ENCODE assay signal across 8 cellular contexts in genomic region chr2:68925298-68925885, GRCh38. TPM values are rescaled to one million over a fixed set of nuclear protein-coding genes. Genes with fewer than 3 reads are reported as not detected.
DNase-seq lines count a peak whose midpoint lies in the region; ATAC-seq and TF ChIP-seq lines count a peak whose summit lies in the region.

No MANE protein-coding gene starts in this region.

- no peak overlapping the region for H3K27ac ChIP-seq in fibroblast of lung (ENCODE audit: insufficient read depth, low read length)
- H3K27ac ChIP-seq in neural progenitor cell, result no peak overlapping the region

- no peak overlapping the region for H3K27ac Mint-ChIP-seq in HFFc6
- no peak overlapping the region for H3K27ac Mint-ChIP-seq in activated CD8-positive, alpha-beta memory T cell treated with anti-CD3 and anti-CD28 coated beads, Interleukin-2, amount 10 ng/mL, durations not matched to agents 7 days and 5 days
- no peak overlapping the region for H3K27ac Mint-ChIP-seq in neural progenitor cell

- H3K9ac ChIP-seq in fibroblast of lung (ENCODE audit: insufficient read depth, low read length) (no peak overlapping the region), neural progenitor cell (no peak overlapping the region)

- H3K4me1 Mint-ChIP-seq in HFFc6 (ENCODE audit: low read depth), result peaks cover 6% of the 10 kb centered on the region
- H3K4me1 Mint-ChIP-seq in activated CD8-positive, alpha-beta memory T cell treated with anti-CD3 and anti-CD28 coated beads, Interleukin-2, amount 10 ng/mL, durations not matched to agents 7 days and 5 days, result peaks cover 4% of the 10 kb centered on the region
- no peaks in the 10 kb centered on the region for H3K4me1 Mint-ChIP-seq in neural progenitor cell

- H3K9me3 ChIP-seq in fibroblast of lung (ENCODE audit: control insufficient read depth, insufficient read depth, low read depth, low read length) (no peaks in the 10 kb centered on the region), neural progenitor cell (ENCODE audit: low read depth) (no peaks in the 10 kb centered on the region)

- H4K20me1 ChIP-seq in fibroblast of lung (ENCODE audit: control insufficient read depth, extremely low read depth, insufficient read depth, low read length) (no peaks in the 10 kb centered on the region), neural progenitor cell (ENCODE audit: low read depth) (no peaks in the 10 kb centered on the region)

- no peaks in the 10 kb centered on the region for H3F3A ChIP-seq in neural progenitor cell (ENCODE audit: low read depth)

- H2AFZ ChIP-seq in fibroblast of lung (ENCODE audit: low read length) (no peak overlapping the region), neural progenitor cell (replicated peaks) (no peak overlapping the region)

- CTCF ChIA-PET in activated CD8-positive, alpha-beta memory T cell treated with anti-CD3 and anti-CD28 coated beads, Interleukin-2, amount 10 ng/mL, durations not matched to agents 7 days and 5 days (lab: Charles Lee), result interaction anchor here (0.7 to 4.6 kb wide), 54 partner anchors 8 to 467 kb away, joined by 3 to 69 read pairs (median 5); partner anchors contain the start of genes APLF and FBXO48

- H3K4me1 ChIP-seq in fibroblast of lung (ENCODE audit: control insufficient read depth, extremely low read depth, insufficient read depth, low read length), result no peaks in the 10 kb centered on the region
- H3K4me1 ChIP-seq in neural progenitor cell, result no peaks in the 10 kb centered on the region

- H3K4me3 Mint-ChIP-seq in HFFc6, result no peak overlapping the region
- H3K4me3 Mint-ChIP-seq in activated CD8-positive, alpha-beta memory T cell treated with anti-CD3 and anti-CD28 coated beads, Interleukin-2, amount 10 ng/mL, durations not matched to agents 7 days and 5 days, result no peak overlapping the region
- H3K4me3 Mint-ChIP-seq in neural progenitor cell, result no peak overlapping the region

- H3K27me3 Mint-ChIP-seq in HFFc6 (ENCODE audit: insufficient read depth) (peaks cover 17% of the 10 kb centered on the region), neural progenitor cell (ENCODE audit: insufficient read depth, low read depth) (peaks cover 2% of the 10 kb centered on the region)
- H3K27me3 Mint-ChIP-seq in activated CD8-positive, alpha-beta memory T cell treated with anti-CD3 and anti-CD28 coated beads, Interleukin-2, amount 10 ng/mL, durations not matched to agents 7 days and 5 days, result peaks cover 30% of the 10 kb centered on the region

- H3K36me3 ChIP-seq in fibroblast of lung (ENCODE audit: control insufficient read depth, insufficient read depth, low read length), result no peaks in the 10 kb centered on the region
- no peaks in the 10 kb centered on the region for H3K36me3 ChIP-seq in neural progenitor cell

- no peak overlapping the region for H3K4me3 ChIP-seq in fibroblast of lung (replicated peaks in 1 of 4; ENCODE audit: control extremely low read depth in 1 of 4, insufficient read depth in 1 of 4, low read depth in 3 of 4, low read length in 4 of 4)
- no peak overlapping the region for H3K4me3 ChIP-seq in neural progenitor cell

- H3K9me3 Mint-ChIP-seq in HFFc6 (no peaks in the 10 kb centered on the region), neural progenitor cell (no peaks in the 10 kb centered on the region)
- H3K9me3 Mint-ChIP-seq in activated CD8-positive, alpha-beta memory T cell treated with anti-CD3 and anti-CD28 coated beads, Interleukin-2, amount 10 ng/mL, durations not matched to agents 7 days and 5 days (ENCODE audit: low read depth), result no peaks in the 10 kb centered on the region

- H3K36me3 Mint-ChIP-seq in HFFc6 (ENCODE audit: low read depth) (no peaks in the 10 kb centered on the region), neural progenitor cell (no peaks in the 10 kb centered on the region)
- H3K36me3 Mint-ChIP-seq in activated CD8-positive, alpha-beta memory T cell treated with anti-CD3 and anti-CD28 coated beads, Interleukin-2, amount 10 ng/mL, durations not matched to agents 7 days and 5 days, result no peaks in the 10 kb centered on the region

- H3K79me2 ChIP-seq in fibroblast of lung (ENCODE audit: control insufficient read depth, insufficient read depth, low read length) (no peaks in the 10 kb centered on the region), neural progenitor cell (ENCODE audit: low read depth) (no peaks in the 10 kb centered on the region)

- H3K27me3 ChIP-seq in fibroblast of lung (ENCODE audit: control insufficient read depth, insufficient read depth, low read length), result peaks cover 12% of the 10 kb centered on the region
- no peaks in the 10 kb centered on the region for H3K27me3 ChIP-seq in neural progenitor cell

- peak; percentile 95 for TF ChIP-seq CTCF in HFFc6 (IDR thresholded peaks at IDR 0.05)
- TF ChIP-seq CTCF in fibroblast of lung (conservative IDR thresholded peaks at IDR 0.05 in 1 of 2, IDR thresholded peaks at IDR 0.05 in 1 of 2; ENCODE audit: low read depth in 1 of 2, low read length in 2 of 2), result peak; percentile 94 to 98
- TF ChIP-seq CTCF in neural progenitor cell (IDR thresholded peaks at IDR 0.05), result peak; percentile 80

- H3K4me2 ChIP-seq in fibroblast of lung (ENCODE audit: extremely low read depth, insufficient read depth, low read length) (no peak overlapping the region), neural progenitor cell (no peak overlapping the region)

- DNase-seq in DMS53 treated with DMSO at 0.1 percent for 48 hours (lab: John Stamatoyannopoulos, UW; ENCODE audit: unreplicated experiment) (peak; percentile 47), HFFc6 (peak; percentile 35), NCI-H748 (lab: John Stamatoyannopoulos, UW; ENCODE audit: unreplicated experiment) (peak; percentile 26), fibroblast of lung (ENCODE audit: low read depth in 2 of 2) (peak; percentile 45 to 60), neural progenitor cell (ENCODE audit: low spot score) (peak; percentile 68), globus pallidus (ENCODE audit: low spot score) (no peak), GOT3 (lab: John Stamatoyannopoulos, UW) (no peak)
- DNase-seq in activated CD8-positive, alpha-beta memory T cell treated with anti-CD3 and anti-CD28 coated beads, Interleukin-2, amount 10 ng/mL, durations not matched to agents 7 days and 5 days, result peak; percentile 70

- ATAC-seq in activated CD8-positive, alpha-beta memory T cell treated with anti-CD3 and anti-CD28 coated beads, Interleukin-2, amount 10 ng/mL, durations not matched to agents 7 days and 5 days, result peak; percentile 85

RNA-seq across cellular contexts. Expression of gene GKN2, which starts 27.3 kb away (rescaled TPM):
- not detected for total RNA-seq in HFFc6 (2021; fragmentation: NEBNext Ultra II Directional; extraction: Animal tissue kit (Norgen Biotek cat#: 25700))
- total RNA-seq in activated CD8-positive, alpha-beta memory T cell treated with anti-CD3 and anti-CD28 coated beads, Interleukin-2, amount 10 ng/mL, durations not matched to agents 7 days and 5 days, result not detected
- total RNA-seq in fibroblast of lung (not detected in 2 replicates), neural progenitor cell (ENCODE audit: low replicate concordance) (not detected in 2 replicates)
- not detected in 2 replicates for polyA plus RNA-seq in fibroblast of lung
- polyA plus RNA-seq in fibroblast of lung (2012), result not detected in 2 replicates
- polyA minus RNA-seq in fibroblast of lung (ENCODE audit: low replicate concordance), result not detected in 2 replicates

RNA-seq across cellular contexts. Expression of gene GKN1, which starts 49.0 kb away (rescaled TPM):
- total RNA-seq in HFFc6 (2021; fragmentation: NEBNext Ultra II Directional; extraction: Animal tissue kit (Norgen Biotek cat#: 25700)), result not detected
- not detected for total RNA-seq in activated CD8-positive, alpha-beta memory T cell treated with anti-CD3 and anti-CD28 coated beads, Interleukin-2, amount 10 ng/mL, durations not matched to agents 7 days and 5 days
- total RNA-seq in fibroblast of lung (not detected in 2 replicates), neural progenitor cell (ENCODE audit: low replicate concordance) (not detected in 2 replicates)
- not detected in 2 replicates for polyA plus RNA-seq in fibroblast of lung
- polyA plus RNA-seq in fibroblast of lung (2012), result not detected in 2 replicates
- not detected in 2 replicates for polyA minus RNA-seq in fibroblast of lung (ENCODE audit: low replicate concordance)

RNA-seq across cellular contexts. Expression of gene BMP10, which starts 54.2 kb away (rescaled TPM):
- not detected for total RNA-seq in HFFc6 (2021; fragmentation: NEBNext Ultra II Directional; extraction: Animal tissue kit (Norgen Biotek cat#: 25700))
- total RNA-seq in activated CD8-positive, alpha-beta memory T cell treated with anti-CD3 and anti-CD28 coated beads, Interleukin-2, amount 10 ng/mL, durations not matched to agents 7 days and 5 days, result not detected
- not detected in 2 replicates for total RNA-seq in fibroblast of lung
- polyA plus RNA-seq in fibroblast of lung, result not detected in 2 replicates
- not detected in 2 replicates for polyA plus RNA-seq in fibroblast of lung (2012)
- polyA minus RNA-seq in fibroblast of lung (ENCODE audit: low replicate concordance), result not detected in 2 replicates
- total RNA-seq in neural progenitor cell (ENCODE audit: low replicate concordance), result not detected in 2 replicates

Comparison
In these comparisons a context has a peak if more than half of its experiments do, and no peak if none do; other contexts are left out.
1. DNase-seq: peak in DMS53 treated with DMSO at 0.1 percent for 48 hours (single experiment), HFFc6 (single experiment), NCI-H748 (single experiment), activated CD8-positive, alpha-beta memory T cell treated with anti-CD3 and anti-CD28 coated beads, Interleukin-2, amount 10 ng/mL, durations not matched to agents 7 days and 5 days (single experiment), fibroblast of lung (2 of 2) and neural progenitor cell (single experiment); none in globus pallidus (single experiment) and GOT3 (single experiment).
2. Peak in every context shown above with its lines, with median percentiles within 50 percentile points of each other: CTCF ChIP-seq.